In the genomic region with DNA sequence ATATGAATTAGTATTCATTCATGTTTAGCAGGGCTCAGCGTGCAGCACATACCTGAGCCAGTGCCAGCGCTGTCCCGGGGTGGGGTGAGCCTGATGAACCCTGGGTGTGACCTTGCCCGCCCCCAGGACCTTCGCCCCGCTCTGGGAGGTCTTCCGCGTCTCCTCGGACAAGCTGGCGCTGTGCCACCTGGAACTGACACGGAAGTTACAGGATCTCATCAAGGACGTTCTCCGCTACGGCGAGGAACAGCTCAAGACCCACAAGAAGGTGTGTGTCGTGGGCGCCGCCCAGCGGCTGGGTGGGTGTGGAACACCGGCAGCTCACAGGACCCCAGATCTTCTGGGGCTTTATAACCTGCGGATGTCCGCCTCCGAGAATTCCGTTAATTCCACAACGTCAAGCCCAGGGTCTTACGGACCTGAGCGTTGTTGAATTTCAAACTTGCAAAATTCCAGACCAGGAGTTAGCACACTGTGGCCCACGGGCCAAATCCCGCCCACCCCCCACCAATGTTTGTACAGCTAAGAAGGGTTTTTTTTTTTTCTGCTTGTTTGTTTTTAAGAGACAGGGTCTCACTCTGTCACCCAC, we compare ENCODE assay signal across 9 cellular contexts. TPM values are rescaled to one million over a fixed set of nuclear protein-coding genes. Genes with fewer than 3 reads are reported as not detected.
DNase-seq lines count a peak whose midpoint lies in the region; ATAC-seq, FAIRE-seq and TF ChIP-seq lines count a peak whose summit lies in the region.
"Had no signal": no experiment of that assay in that cellular context is flagged by ENCODE, and none has a peak within 500 bp of the region (broad histone marks: within the 10 kb centered on the region; RNA-seq: fewer than 3 reads in every experiment).

No MANE protein-coding gene starts in this region.

- H3K4me1 ChIP-seq in adrenal gland (replicated peaks in 1 of 2) (peaks cover 0 to 5% of the 10 kb centered on the region in 2 donors), right atrium auricular region (peaks cover 0 to 10% of the 10 kb centered on the region in 2 donors), prostate gland (replicated peaks) (no peaks in the 10 kb centered on the region)

- H3K9me3 ChIP-seq in adrenal gland (replicated peaks in 1 of 3), result no peaks in the 10 kb centered on the region
- H3K9me3 ChIP-seq in right atrium auricular region, result no peaks in the 10 kb centered on the region
- no peaks in the 10 kb centered on the region for H3K9me3 ChIP-seq in prostate gland

- TF ChIP-seq POLR2A in adrenal gland (IDR thresholded peaks at IDR 0.05), result no peak
- TF ChIP-seq POLR2A in prostate gland (IDR thresholded peaks at IDR 0.05), result no peak

- ATAC-seq in HG03280 (IDR thresholded peaks at IDR 0.05; ENCODE audit: unreplicated experiment) (no peak), GM21447 (IDR thresholded peaks at IDR 0.05; ENCODE audit: unreplicated experiment) (no peak)

- intact Hi-C loops in adrenal gland (cut with DNase I) (loop anchor here in 1 of 2 donors (2.0 kb wide), 1 partner anchor 62 kb away; no protein-coding TSS in a partner anchor), prostate gland (cut with DNase I) (no loop called here)

- peak; percentile 82 for FAIRE-seq in GM18507 (lab: Jason Lieb, UNC)
- FAIRE-seq: islet of Langerhans had no signal

- 8 to 25% (median 16%) methylated on average over 15 to 29 of the region's 29 CpGs for WGBS in adrenal gland, 4 donors
- 7% methylated on average over 29 of the region's 29 CpGs for whole genome bisulfite sequencing in prostate gland

- no peaks in the 10 kb centered on the region for H3K27me3 ChIP-seq in adrenal gland
- H3K27me3 ChIP-seq in right atrium auricular region, result no peaks in the 10 kb centered on the region
- no peaks in the 10 kb centered on the region for H3K27me3 ChIP-seq in prostate gland (replicated peaks; ENCODE audit: insufficient read depth)

- H3K27ac ChIP-seq in adrenal gland (no peak overlapping the region), right atrium auricular region (no peak overlapping the region), prostate gland (no peak overlapping the region)

- DNase-seq in AG09319 (ENCODE audit: extremely low read depth, low read depth), result peak; percentile 42
- no peak for DNase-seq in GM18507 (ENCODE audit: extremely low spot score, insufficient read length, low read depth)
- peak; percentile 61 for DNase-seq in NCI-H524 treated with DMSO at 0.1 percent for 48 hours (lab: John Stamatoyannopoulos, UW)
- DNase-seq in adrenal gland, result peak; percentile 82 to 95 (median 91)
- peak; percentile 82 for DNase-seq in right atrium auricular region (ENCODE audit: low spot score)
- peak; percentile 53 for DNase-seq in prostate gland (ENCODE audit: low spot score)

- no peak overlapping the region for H3K4me3 ChIP-seq in adrenal gland
- peak overlapping the region in 1 of 2 donors; percentile 28 for H3K4me3 ChIP-seq in right atrium auricular region
- H3K4me3 ChIP-seq in prostate gland, result no peak overlapping the region

- TF ChIP-seq CTCF in AG09319 (IDR thresholded peaks at IDR 0.05; ENCODE audit: low read depth, low read length) (peak; percentile 95), adrenal gland (IDR thresholded peaks at IDR 0.05) (peak; percentile 77 to 89 (median 86)), right atrium auricular region (IDR thresholded peaks at IDR 0.05) (peak; percentile 61 to 88), prostate gland (IDR thresholded peaks at IDR 0.05) (peak in 3 of 4 experiments; percentile 57 to 82 (median 72))

- H3K36me3 ChIP-seq in adrenal gland (replicated peaks in 1 of 2) (peaks cover 0 to 3% of the 10 kb centered on the region in 2 donors), right atrium auricular region (no peaks in the 10 kb centered on the region), prostate gland (no peaks in the 10 kb centered on the region)

RNA-seq across cellular contexts. Expression of gene FCHO1, which starts 15.4 kb away (rescaled TPM):
- total RNA-seq in adrenal gland (1 to 10 TPM in 7 of 8 donors, under 1 TPM in 1; 0.91 to 7.1 (median 3.4) TPM), right atrium auricular region (1 to 10 TPM in 1 of 2 donors, under 1 TPM in 1; 0.19 to 1.3 TPM), prostate gland (10 to 100 TPM in 1 of 2 donors, 1 to 10 TPM in 1; 1.3 to 10.7 TPM)
- polyA plus RNA-seq in adrenal gland, result 1 to 10 TPM in 2 of 3 donors, under 1 TPM in 1; 0.98 to 6.2 (median 2.0) TPM

RNA-seq across cellular contexts. Expression of gene B3GNT3, which starts 28.3 kb away (rescaled TPM):
- total RNA-seq in adrenal gland (under 1 TPM in 1 of 8 donors, not detected in 7; 0.39 TPM), right atrium auricular region (not detected), prostate gland (10 to 100 TPM in 1 of 2 donors, 1 to 10 TPM in 1; 5.2 to 11.9 TPM)
- under 1 TPM in 1 of 3 donors, not detected in 2; 0.03 TPM for polyA plus RNA-seq in adrenal gland

RNA-seq across cellular contexts. Expression of gene MAP1S, which starts 47.4 kb away (rescaled TPM):
- total RNA-seq in adrenal gland, result 10 to 100 TPM; 28.1 to 97.2 (median 46.9) TPM
- polyA plus RNA-seq in adrenal gland, result 10 to 100 TPM in 2 of 3 donors, 1 to 10 TPM in 1; 6.6 to 66.1 (median 43.4) TPM
- 10 to 100 TPM; 26.8 to 31.2 TPM for total RNA-seq in right atrium auricular region
- total RNA-seq in prostate gland, result 10 to 100 TPM; 34.9 to 61.1 TPM

RNA-seq across cellular contexts. Expression of gene INSL3, which starts 54.7 kb away (rescaled TPM):
- total RNA-seq in adrenal gland (under 1 TPM in 1 of 8 donors, not detected in 7; 0.29 TPM), right atrium auricular region (not detected), prostate gland (100 to 1,000 TPM in 1 of 2 donors, not detected in 1; 117 TPM)
- under 1 TPM in 2 of 3 donors, not detected in 1; 0.27 to 0.40 TPM for polyA plus RNA-seq in adrenal gland

Comparison
In these comparisons a context has a peak if more than half of its experiments do, and no peak if none do; other contexts are left out.
1. RNA of gene B3GNT3, which starts 28.3 kb away (total RNA-seq): 5.2 to 11.9 TPM in prostate gland; 0.39 TPM in adrenal gland and not detected in right atrium auricular region; every median in the first group is over 4 times any median in the second.
2. Peak in every context shown above with its lines, with median percentiles within 50 percentile points of each other: CTCF ChIP-seq.